1 cellular context compared by ENCODE assay signal in the genomic region with DNA sequence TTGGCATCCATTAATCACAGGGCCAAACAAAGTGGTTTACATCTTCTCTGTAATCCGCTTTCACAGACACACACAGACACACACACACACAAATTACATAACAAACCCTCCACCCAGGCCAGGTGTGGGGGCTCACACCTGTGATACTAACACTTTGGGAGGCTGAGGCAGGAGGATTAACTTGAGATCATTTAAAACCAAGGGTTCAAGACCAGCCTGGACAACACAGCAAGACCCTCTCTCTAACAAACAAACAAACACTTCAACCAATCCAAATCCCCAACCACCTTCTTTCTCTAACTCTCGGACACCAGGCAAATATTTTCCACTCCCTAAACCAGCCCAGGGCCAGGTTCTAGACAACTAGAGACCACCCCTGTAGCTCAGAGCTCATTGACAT.
TF ChIP-seq lines count a peak whose summit lies in the region.

No MANE protein-coding gene starts in this region.

TF ChIP-seq in GM23338, 12 proteins besides CTCF, POLR2A, EP300 and RAD21 (continued from another document):
- TF ChIP-seq, protein P1, sequence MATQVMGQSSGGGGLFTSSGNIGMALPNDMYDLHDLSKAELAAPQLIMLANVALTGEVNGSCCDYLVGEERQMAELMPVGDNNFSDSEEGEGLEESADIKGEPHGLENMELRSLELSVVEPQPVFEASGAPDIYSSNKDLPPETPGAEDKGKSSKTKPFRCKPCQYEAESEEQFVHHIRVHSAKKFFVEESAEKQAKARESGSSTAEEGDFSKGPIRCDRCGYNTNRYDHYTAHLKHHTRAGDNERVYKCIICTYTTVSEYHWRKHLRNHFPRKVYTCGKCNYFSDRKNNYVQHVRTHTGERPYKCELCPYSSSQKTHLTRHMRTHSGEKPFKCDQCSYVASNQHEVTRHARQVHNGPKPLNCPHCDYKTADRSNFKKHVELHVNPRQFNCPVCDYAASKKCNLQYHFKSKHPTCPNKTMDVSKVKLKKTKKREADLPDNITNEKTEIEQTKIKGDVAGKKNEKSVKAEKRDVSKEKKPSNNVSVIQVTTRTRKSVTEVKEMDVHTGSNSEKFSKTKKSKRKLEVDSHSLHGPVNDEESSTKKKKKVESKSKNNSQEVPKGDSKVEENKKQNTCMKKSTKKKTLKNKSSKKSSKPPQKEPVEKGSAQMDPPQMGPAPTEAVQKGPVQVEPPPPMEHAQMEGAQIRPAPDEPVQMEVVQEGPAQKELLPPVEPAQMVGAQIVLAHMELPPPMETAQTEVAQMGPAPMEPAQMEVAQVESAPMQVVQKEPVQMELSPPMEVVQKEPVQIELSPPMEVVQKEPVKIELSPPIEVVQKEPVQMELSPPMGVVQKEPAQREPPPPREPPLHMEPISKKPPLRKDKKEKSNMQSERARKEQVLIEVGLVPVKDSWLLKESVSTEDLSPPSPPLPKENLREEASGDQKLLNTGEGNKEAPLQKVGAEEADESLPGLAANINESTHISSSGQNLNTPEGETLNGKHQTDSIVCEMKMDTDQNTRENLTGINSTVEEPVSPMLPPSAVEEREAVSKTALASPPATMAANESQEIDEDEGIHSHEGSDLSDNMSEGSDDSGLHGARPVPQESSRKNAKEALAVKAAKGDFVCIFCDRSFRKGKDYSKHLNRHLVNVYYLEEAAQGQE (IDR thresholded peaks at IDR 0.05; ENCODE audit: unreplicated experiment) = no peak
- no peak for TF ChIP-seq ZNF331 (CRISPR knock-in tag; IDR thresholded peaks at IDR 0.05; ENCODE audit: low read depth)
TF ChIP-seq in GM23338: peak in this region for 0.
